In genomic region chr15:82044373-82045178, GRCh38 we compare ENCODE assay signal across 8 cellular contexts. TPM values are rescaled to one million over a fixed set of nuclear protein-coding genes. Genes with fewer than 3 reads are reported as not detected.
DNase-seq lines count a peak whose midpoint lies in the region; ATAC-seq, FAIRE-seq and TF ChIP-seq lines count a peak whose summit lies in the region.

No MANE protein-coding gene starts in this region.

- FAIRE-seq in GM18507 (lab: Jason Lieb, UNC) = peak; percentile 24
- no peak for FAIRE-seq in GM12878 (lab: Jason Lieb, UNC)

- WGBS in GM12878 (ENCODE audit: insufficient coverage, insufficient replicate concordance, low lambda C conversion rate, missing lambda C conversion rate) = 3% methylated on average over 49 of the region's 54 CpGs
- WGBS in sigmoid colon, 2 donors = 1% methylated on average over 54 of the region's 54 CpGs

- no peak for TF ChIP-seq EP300 in GM12878 (IDR thresholded peaks at IDR 0.05; ENCODE audit: borderline replicate concordance in 1 of 2, control insufficient read depth in 1 of 2, low read depth in 2 of 2, low read length in 2 of 2)
- no peak for TF ChIP-seq EP300 in sigmoid colon (IDR thresholded peaks at IDR 0.05)

- TF ChIP-seq RAD21 in GM12878 (IDR thresholded peaks at IDR 0.05; ENCODE audit: insufficient read depth, low read depth, low read length) = no peak

- DNase-seq in AG09309 (ENCODE audit: low read depth) (no peak), GM18507 (ENCODE audit: extremely low spot score, insufficient read length, low read depth) (no peak), SK-N-DZ (ENCODE audit: low spot score) (peak; percentile 86), GM12878 (ENCODE audit: low read depth, low spot score) (no peak), sigmoid colon (peak; percentile 79)

- in situ Hi-C loops in GM12878 (cut with MboI) = loop anchor here (10.0 kb wide), 1 partner anchor 760 kb away; no protein-coding TSS in a partner anchor

- H3K9me3 ChIP-seq in GM12878 (replicated peaks; ENCODE audit: control insufficient read depth, insufficient read depth, low read length) (no peaks in the 10 kb centered on the region; the same call in 2 of the 3 replicates), sigmoid colon (no peaks in the 10 kb centered on the region)

- TF ChIP-seq CTCF in AG09309 (IDR thresholded peaks at IDR 0.05; ENCODE audit: control insufficient read depth, insufficient read depth, low read depth, low read length, missing control alignments) = no peak
- no peak for TF ChIP-seq CTCF in GM12878 (IDR thresholded peaks at IDR 0.05 in 2 of 3, conservative IDR thresholded peaks at IDR 0.05 in 1 of 3; ENCODE audit: control insufficient read depth in 2 of 3, extremely low read depth in 1 of 3, insufficient read depth in 1 of 3, low read depth in 3 of 3, low read length in 3 of 3)
- TF ChIP-seq CTCF in sigmoid colon (IDR thresholded peaks at IDR 0.05) = no peak

- peak overlapping the region; percentile 34 for H2AFZ ChIP-seq in GM12878 (ENCODE audit: control insufficient read depth, low read depth, low read length)

- RAD21 ChIA-PET in GM12878 (lab: Charles Lee; ENCODE audit: unreplicated experiment) = no interaction called here

- H4K20me1 ChIP-seq in GM12878 (ENCODE audit: control insufficient read depth, insufficient read depth) = no peaks in the 10 kb centered on the region

- intact Hi-C loops in GM12878 (cut with micrococcal nuclease; ENCODE audit: unreplicated experiment) (loop anchor here (5.0 to 10.0 kb wide), 2 partner anchors 562 to 750 kb away; no protein-coding TSS in a partner anchor), sigmoid colon (cut with DNase I) (loop anchor here (5.0 to 10.0 kb wide), 4 partner anchors 157 to 1050 kb away; partner anchors contain the start of gene STARD5)

- peak overlapping the region; percentile 82 for H3K4me3 ChIP-seq in AG09309 (ENCODE audit: control insufficient read depth, low read depth, low read length)
- H3K4me3 ChIP-seq in GM12878 = peak overlapping the region; percentile 70
- peak overlapping the region; percentile 81 for H3K4me3 ChIP-seq in iPS-11a (ENCODE audit: low read depth, low read length)
- peak overlapping the region; percentile 73 to 96 (median 87) for H3K4me3 ChIP-seq in sigmoid colon

- no peak overlapping the region for H3K27ac ChIP-seq in GM12878 (ENCODE audit: control insufficient read depth, insufficient read depth)
- peak overlapping the region; percentile 98 for H3K27ac ChIP-seq in sigmoid colon

- ATAC-seq in GM12878 (no peak), HG02610 (IDR thresholded peaks at IDR 0.05; ENCODE audit: unreplicated experiment) (no peak)
- no peak for ATAC-seq in activated CD4-positive, CD25-positive, alpha-beta regulatory T cell treated with anti-CD3 and anti-CD28 coated beads, Interleukin-2, amount 50 U/mL, for 24 hours

- BruUV-seq in GM12878 (replicated peaks; lab: Mats Ljungman, UMichigan) = no TSS peak

- H3K4me1 ChIP-seq in GM12878 (ENCODE audit: control insufficient read depth, insufficient read depth, low read length) (no peaks in the 10 kb centered on the region; the same call in 1 of the 2 replicates), sigmoid colon (peaks cover 0 to 47% (median 34%) of the 10 kb centered on the region in 4 donors)

- H3K4me2 ChIP-seq in GM12878 (ENCODE audit: control insufficient read depth, insufficient read depth) = peak overlapping the region; percentile 97

- no peak for TF ChIP-seq POLR2A in GM12878 (IDR thresholded peaks at IDR 0.05; ENCODE audit: low read depth, low read length)
- TF ChIP-seq POLR2A in sigmoid colon (IDR thresholded peaks at IDR 0.05) = no peak

- H3K9ac ChIP-seq in GM12878 (ENCODE audit: control insufficient read depth, insufficient read depth, low read length) = no peak overlapping the region

- no peaks in the 10 kb centered on the region for H3K79me2 ChIP-seq in GM12878 (ENCODE audit: control insufficient read depth, insufficient read depth, low read length)

- CTCF ChIA-PET in GM12878 (lab: Yijun Ruan, JAX) = no interaction called here

- peaks cover 2 to 8% of the 10 kb centered on the region in 2 experiments; a peak in 3 of 4 replicates for H3K27me3 ChIP-seq in GM12878 (replicated peaks in 1 of 2; ENCODE audit: control insufficient read depth in 2 of 2, insufficient read depth in 2 of 2, low read length in 1 of 2)
- no peaks in the 10 kb centered on the region for H3K27me3 ChIP-seq in sigmoid colon

- H3K36me3 ChIP-seq in GM12878 (ENCODE audit: control insufficient read depth in 2 of 2, insufficient read depth in 2 of 2, low read length in 1 of 2) (no peaks in the 10 kb centered on the region), sigmoid colon (no peaks in the 10 kb centered on the region)

- POLR2A ChIA-PET in GM12878 (lab: Charles Lee) = no interaction called here

- SMC1A ChIA-PET in GM12878 (lab: Charles Lee; ENCODE audit: uncharacterized antibody, unreplicated experiment) = no interaction called here

TF ChIP-seq in GM12878, 131 proteins besides CTCF, POLR2A, EP300 and RAD21 (continues in another document):
- TF ChIP-seq JUNB (IDR thresholded peaks at IDR 0.05) (no peak), CUX1 (IDR thresholded peaks at IDR 0.05; ENCODE audit: insufficient replicate concordance, low read depth, low read length) (no peak), IRF4 (IDR thresholded peaks at IDR 0.05; ENCODE audit: low read depth, low read length) (no peak), MYB (IDR thresholded peaks at IDR 0.05; ENCODE audit: borderline replicate concordance, low read depth, low read length) (no peak), ZBED1 (IDR thresholded peaks at IDR 0.05; ENCODE audit: borderline replicate concordance) (no peak), ATF7 (IDR thresholded peaks at IDR 0.05; ENCODE audit: low read depth) (no peak), EED (IDR thresholded peaks at IDR 0.05; ENCODE audit: low read depth) (no peak), GATAD2B (conservative IDR thresholded peaks at IDR 0.05; ENCODE audit: low read depth) (no peak)

RNA-seq across cellular contexts. Expression of gene MEX3B, which starts 1.2 kb away (rescaled TPM):
- polyA plus RNA-seq in SK-N-DZ (2014; cell fraction: cytosol; rRNA removed) = 31.4 and 38.2 TPM in 2 replicates
- polyA plus RNA-seq in SK-N-DZ (2014; cell fraction: nucleus; rRNA removed) = 45.2 and 50.3 TPM in 2 replicates
- 0.42 and 0.54 TPM in 2 replicates for total RNA-seq in GM12878 (2013; cell fraction: nucleolus; rRNA removed)
- total RNA-seq in GM12878 (2014; rRNA removed) (0.38 and 0.45 TPM in 2 replicates), GM12878 (2014; rRNA removed; fragmentation: Illumina TruSeq; extraction: Trizol) (0.22 and 0.32 TPM in 2 replicates), GM12878 (2021) (0.72 and 0.90 TPM in 2 replicates), sigmoid colon (1 to 10 TPM; 3.5 to 5.8 (median 4.3) TPM)
- not detected for polyA plus RNA-seq in GM12878 (2011; ENCODE audit: low read depth)
- polyA plus RNA-seq in GM12878 (2011; rRNA removed) (1.3 and 1.5 TPM in 2 replicates), GM12878 (2014; fragmentation: Illumina TruSeq; extraction: Trizol) (0.22 and 0.28 TPM in 2 replicates), GM12878 (2014; fragmentation: Nextera tagmentation; extraction: Ambion mirVana) (under 1 TPM; 0.02 to 0.22 TPM), GM12878 (2014; rRNA removed) (0.59 and 0.86 TPM in 2 replicates), GM12878 (2016; fragmentation: Nextera tagmentation; extraction: Ambion mirVana) (under 1 TPM; 0.20 to 0.28 TPM), sigmoid colon (1 to 10 TPM in 2 of 3 donors, under 1 TPM in 1; 0.23 to 1.2 (median 1.0) TPM)
- polyA plus RNA-seq in GM12878 (2011; cell fraction: cytosol; rRNA removed) = 1.3 and 2.4 TPM in 2 replicates
- 6.5 and 8.8 TPM in 2 replicates for polyA plus RNA-seq in GM12878 (2011; cell fraction: nucleus; rRNA removed)
- polyA plus RNA-seq in GM12878 (2012) = 0.07 and 0.34 TPM in 2 replicates
- 0.51 and 1.3 TPM in 2 replicates for polyA minus RNA-seq in GM12878 (2011; rRNA and poly(A)+ RNA removed)
- polyA minus RNA-seq in GM12878 (2011; cell fraction: cytosol; rRNA and poly(A)+ RNA removed) = 0.83 and 1.5 TPM in 2 replicates
- polyA minus RNA-seq in GM12878 (2011; cell fraction: nucleus; rRNA and poly(A)+ RNA removed) = 2.2 and 4.9 TPM in 2 replicates

Comparison
In these comparisons a context has a peak if more than half of its experiments do, and no peak if none do; other contexts are left out.
1. DNase-seq: peak in SK-N-DZ (single experiment) and sigmoid colon (single experiment); none in AG09309 (single experiment), GM18507 (single experiment) and GM12878 (single experiment).
2. Peak in every context shown above with its lines, with median percentiles within 50 percentile points of each other: H3K4me3 ChIP-seq.